13 cellular contexts compared by ENCODE assay signal in genomic region chrX:11386001-11386523, GRCh38.
DNase-seq lines count a peak whose midpoint lies in the region; ATAC-seq and TF ChIP-seq lines count a peak whose summit lies in the region.
"Had no signal": no experiment of that assay in that cellular context is flagged by ENCODE, and none has a peak within 500 bp of the region (broad histone marks: within the 10 kb centered on the region; RNA-seq: fewer than 3 reads in every experiment).

No MANE protein-coding gene starts in this region.

- H3K36me3 ChIP-seq in transverse colon (no peaks in the 10 kb centered on the region), colonic mucosa (no peaks in the 10 kb centered on the region), right lobe of liver (no peaks in the 10 kb centered on the region)
- H3K36me3 ChIP-seq: lower lobe of right lung had no signal

- intact Hi-C loops in left colon (cut with DNase I, micrococcal nuclease) = no loop called here
- intact Hi-C loops in transverse colon (cut with DNase I; ENCODE audit: low total_unique reads) = no loop called here
- intact Hi-C loops in colonic mucosa (cut with DNase I) = no loop called here
- intact Hi-C loops in right lobe of liver (cut with DNase I) = no loop called here

- in situ Hi-C loops in astrocyte of the spinal cord (cut with HindIII; ENCODE audit: low sequenced_read_pairs) (no loop called here), transverse colon (cut with MboI; ENCODE audit: low pct_ligation_motif_present in 1 of 4, low pct_unique_long_range_greater_than_20kb in 1 of 4, low sequenced_read_pairs in 3 of 4) (loop anchor here in 1 of 4 donors (25.0 kb wide), 1 partner anchor 224 kb away; no protein-coding TSS in a partner anchor)

- H3K4me3 ChIP-seq in astrocyte of the spinal cord (ENCODE audit: low read depth, low read length) (no peak overlapping the region), transverse colon (no peak overlapping the region), colonic mucosa (no peak overlapping the region), right lobe of liver (no peak overlapping the region)
- H3K4me3 ChIP-seq: lower lobe of right lung had no signal

- 28% methylated on average over 5 of the region's 5 CpGs; no CpG with 5 or more reads in 1 of the 2 donors for WGBS in transverse colon (ENCODE audit: low coverage in 1 of 2), 2 donors
- 39% methylated on average over 5 of the region's 5 CpGs for WGBS in right lobe of liver (ENCODE audit: insufficient coverage, low coverage, low lambda C conversion rate, missing lambda C conversion rate)

- no peak for TF ChIP-seq EP300 in transverse colon (IDR thresholded peaks at IDR 0.05; ENCODE audit: low read depth)

- H3K27me3 ChIP-seq in transverse colon (no peaks in the 10 kb centered on the region), colonic mucosa (no peaks in the 10 kb centered on the region), right lobe of liver (no peaks in the 10 kb centered on the region)

- H3K4me1 ChIP-seq in transverse colon (peaks cover 0 to 9% (median 0%) of the 10 kb centered on the region in 4 donors), colonic mucosa (no peaks in the 10 kb centered on the region), right lobe of liver (no peaks in the 10 kb centered on the region)
- H3K4me1 ChIP-seq: lower lobe of right lung had no signal

- peak overlapping the region; percentile 23 to 72 (median 46) for H3K27ac ChIP-seq in transverse colon
- no peak overlapping the region for H3K27ac ChIP-seq in colonic mucosa
- H3K27ac ChIP-seq in right lobe of liver = no peak overlapping the region
- H3K27ac ChIP-seq: lower lobe of right lung had no signal

- H3K9me3 ChIP-seq in transverse colon (no peaks in the 10 kb centered on the region), colonic mucosa (no peaks in the 10 kb centered on the region), right lobe of liver (no peaks in the 10 kb centered on the region)
- H3K9me3 ChIP-seq: lower lobe of right lung had no signal

- TF ChIP-seq POLR2A in transverse colon (IDR thresholded peaks at IDR 0.05) (no peak), right lobe of liver (IDR thresholded peaks at IDR 0.05) (no peak)

- DNase-seq in astrocyte of the spinal cord (ENCODE audit: low read depth, low spot score) = peak; percentile 61
- DNase-seq in left colon = no peak
- DNase-seq in transverse colon = peak; percentile 12
- no peak for DNase-seq in colonic mucosa
- no peak for DNase-seq in right lobe of liver
- no peak for DNase-seq in C1 segment of cervical spinal cord (lab: John Stamatoyannopoulos, UW)
- DNase-seq: activated T-cell treated with anti-CD3 and anti-CD28 coated beads, Interleukin-2, amount 50 U/mL, for 24 hours; endodermal cell; lower lobe of right lung; NCI-H510A treated with DMSO at 0.1 percent for 48 hours; stimulated activated CD4-positive, alpha-beta T cell treated with anti-CD3 and anti-CD28 coated beads, Interleukin-1b, Interleukin-23, amount 100 ng/mL, for 48 hours had no signal

- H3K9ac ChIP-seq in colonic mucosa (ENCODE audit: low read depth in 2 of 2, low read length in 2 of 2) = no peak overlapping the region

- TF ChIP-seq CTCF in astrocyte of the spinal cord (IDR thresholded peaks at IDR 0.05; ENCODE audit: low read depth, low read length) (no peak), transverse colon (IDR thresholded peaks at IDR 0.05) (no peak), colonic mucosa (IDR thresholded peaks at IDR 0.05) (no peak), right lobe of liver (IDR thresholded peaks at IDR 0.05) (no peak)

- ATAC-seq in GM19463 (IDR thresholded peaks at IDR 0.05; ENCODE audit: unreplicated experiment) (peak; percentile 57), left colon (peak; percentile 65), HG03439 (IDR thresholded peaks at IDR 0.05; ENCODE audit: unreplicated experiment) (no peak), right lobe of liver (no peak)
- ATAC-seq: lower lobe of right lung had no signal

Comparison
In these comparisons a context has a peak if more than half of its experiments do, and no peak if none do; other contexts are left out.
1. ATAC-seq: peak in GM19463 (single experiment) and left colon (single experiment); none in HG03439 (single experiment) and right lobe of liver (0 of 4).
2. DNase-seq: peak in astrocyte of the spinal cord (single experiment) and transverse colon (single experiment); none in left colon (0 of 2), colonic mucosa (single experiment), right lobe of liver (0 of 3) and C1 segment of cervical spinal cord (0 of 14).
3. H3K27ac ChIP-seq: peak in transverse colon (4 of 4); none in colonic mucosa (single experiment) and right lobe of liver (0 of 3).